1 cellular context compared by ENCODE assay signal in the genomic region with DNA sequence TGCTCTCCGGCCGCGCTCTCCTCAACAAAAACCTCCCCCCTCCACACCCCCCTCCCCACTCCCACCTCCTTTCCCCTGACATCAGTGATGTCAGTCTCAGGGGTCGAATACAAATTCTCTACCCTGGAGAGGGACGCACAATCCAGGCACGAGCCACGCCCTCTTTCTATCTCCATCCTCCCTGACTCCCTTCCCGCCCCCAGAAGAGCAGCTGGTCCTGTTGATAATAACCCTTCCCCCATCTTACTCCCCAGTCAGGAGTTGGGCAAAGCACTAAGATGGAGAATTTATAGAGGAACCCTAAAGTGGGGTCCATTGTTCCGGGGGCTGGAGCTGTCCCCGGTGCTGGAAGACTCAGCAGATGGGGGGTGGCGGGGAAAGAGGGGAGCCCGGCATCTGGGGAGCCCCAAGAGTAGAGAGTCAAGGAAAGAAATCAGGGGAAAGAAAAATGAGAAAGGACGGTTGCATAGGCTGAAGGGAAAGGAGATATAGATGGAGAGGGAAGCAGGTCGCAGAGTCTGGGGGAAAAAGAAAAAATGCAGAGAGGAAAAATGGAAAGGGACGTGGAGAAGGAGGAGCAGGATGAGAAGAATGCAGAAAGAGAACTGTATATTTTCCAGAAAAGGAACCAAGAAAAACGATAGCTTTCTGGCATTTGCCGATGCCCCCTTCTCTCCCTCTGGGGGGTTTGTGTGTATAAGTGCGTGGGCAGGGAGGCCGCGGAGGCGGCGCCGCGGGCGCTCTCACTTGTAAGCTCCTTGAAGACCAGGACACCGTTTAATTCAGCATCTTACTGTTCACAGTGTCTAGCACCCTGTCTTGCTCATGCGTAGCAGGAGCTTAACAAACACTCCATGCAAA.
TF ChIP-seq lines count a peak whose summit lies in the region.

TSS of gene CELF3 (minus strand) at position 33 of the 861 bp plus-strand sequence. CDS start 783 bp downstream, outside the sequence.

TF ChIP-seq in SK-N-SH, 30 proteins besides CTCF, POLR2A, EP300 and RAD21 (continued from another document):
- TF ChIP-seq PBX3 (IDR thresholded peaks at IDR 0.05) (no peak), EZH2phosphoT487 (IDR thresholded peaks at IDR 0.05; ENCODE audit: borderline replicate concordance, low read depth) (no peak), RXRA (IDR thresholded peaks at IDR 0.05; ENCODE audit: borderline replicate concordance, low read depth) (no peak), ELF1 (IDR thresholded peaks at IDR 0.05) (no peak), SIN3A (IDR thresholded peaks at IDR 0.05; ENCODE audit: borderline replicate concordance, low read depth, low read length) (no peak), RFX5 (IDR thresholded peaks at IDR 0.05; ENCODE audit: low read length) (peak; percentile 49; the same call in 1 of the 2 replicates), GATA2 (CRISPR knock-in tag; IDR thresholded peaks at IDR 0.05) (peak; percentile 16; the same call in 1 of the 2 replicates), RCOR1 (IDR thresholded peaks at IDR 0.05; ENCODE audit: low read length) (peak; percentile 52; the same call in 1 of the 2 replicates), FOXM1 (IDR thresholded peaks at IDR 0.05; ENCODE audit: low read depth) (no peak), MXI1 (IDR thresholded peaks at IDR 0.05; ENCODE audit: low read depth, low read length) (peak; percentile 29; the same call in 1 of the 2 replicates), FOXJ3 (CRISPR knock-in tag; IDR thresholded peaks at IDR 0.05) (0 out of 2 replicates have a peak, but pooled peaks have one; percentile 41), CHD2 (IDR thresholded peaks at IDR 0.05; ENCODE audit: low read length, partially characterized antibody) (peak; percentile 96), USF1 (IDR thresholded peaks at IDR 0.05; ENCODE audit: borderline replicate concordance, low read depth) (no peak), ZBTB33 (IDR thresholded peaks at IDR 0.05; ENCODE audit: borderline replicate concordance, low read depth) (no peak), NRF1 (IDR thresholded peaks at IDR 0.05; ENCODE audit: low read depth, low read length) (no peak), YY1 (IDR thresholded peaks at IDR 0.05; ENCODE audit: low read depth) (peak; percentile 60; the same call in 1 of the 2 replicates), TEAD4 (IDR thresholded peaks at IDR 0.05; ENCODE audit: borderline replicate concordance, insufficient read depth) (no peak)
- TF ChIP-seq, protein P1, sequence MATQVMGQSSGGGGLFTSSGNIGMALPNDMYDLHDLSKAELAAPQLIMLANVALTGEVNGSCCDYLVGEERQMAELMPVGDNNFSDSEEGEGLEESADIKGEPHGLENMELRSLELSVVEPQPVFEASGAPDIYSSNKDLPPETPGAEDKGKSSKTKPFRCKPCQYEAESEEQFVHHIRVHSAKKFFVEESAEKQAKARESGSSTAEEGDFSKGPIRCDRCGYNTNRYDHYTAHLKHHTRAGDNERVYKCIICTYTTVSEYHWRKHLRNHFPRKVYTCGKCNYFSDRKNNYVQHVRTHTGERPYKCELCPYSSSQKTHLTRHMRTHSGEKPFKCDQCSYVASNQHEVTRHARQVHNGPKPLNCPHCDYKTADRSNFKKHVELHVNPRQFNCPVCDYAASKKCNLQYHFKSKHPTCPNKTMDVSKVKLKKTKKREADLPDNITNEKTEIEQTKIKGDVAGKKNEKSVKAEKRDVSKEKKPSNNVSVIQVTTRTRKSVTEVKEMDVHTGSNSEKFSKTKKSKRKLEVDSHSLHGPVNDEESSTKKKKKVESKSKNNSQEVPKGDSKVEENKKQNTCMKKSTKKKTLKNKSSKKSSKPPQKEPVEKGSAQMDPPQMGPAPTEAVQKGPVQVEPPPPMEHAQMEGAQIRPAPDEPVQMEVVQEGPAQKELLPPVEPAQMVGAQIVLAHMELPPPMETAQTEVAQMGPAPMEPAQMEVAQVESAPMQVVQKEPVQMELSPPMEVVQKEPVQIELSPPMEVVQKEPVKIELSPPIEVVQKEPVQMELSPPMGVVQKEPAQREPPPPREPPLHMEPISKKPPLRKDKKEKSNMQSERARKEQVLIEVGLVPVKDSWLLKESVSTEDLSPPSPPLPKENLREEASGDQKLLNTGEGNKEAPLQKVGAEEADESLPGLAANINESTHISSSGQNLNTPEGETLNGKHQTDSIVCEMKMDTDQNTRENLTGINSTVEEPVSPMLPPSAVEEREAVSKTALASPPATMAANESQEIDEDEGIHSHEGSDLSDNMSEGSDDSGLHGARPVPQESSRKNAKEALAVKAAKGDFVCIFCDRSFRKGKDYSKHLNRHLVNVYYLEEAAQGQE (IDR thresholded peaks at IDR 0.05; ENCODE audit: low read depth, low read length): peak; percentile 98
- TF ChIP-seq, protein P2, sequence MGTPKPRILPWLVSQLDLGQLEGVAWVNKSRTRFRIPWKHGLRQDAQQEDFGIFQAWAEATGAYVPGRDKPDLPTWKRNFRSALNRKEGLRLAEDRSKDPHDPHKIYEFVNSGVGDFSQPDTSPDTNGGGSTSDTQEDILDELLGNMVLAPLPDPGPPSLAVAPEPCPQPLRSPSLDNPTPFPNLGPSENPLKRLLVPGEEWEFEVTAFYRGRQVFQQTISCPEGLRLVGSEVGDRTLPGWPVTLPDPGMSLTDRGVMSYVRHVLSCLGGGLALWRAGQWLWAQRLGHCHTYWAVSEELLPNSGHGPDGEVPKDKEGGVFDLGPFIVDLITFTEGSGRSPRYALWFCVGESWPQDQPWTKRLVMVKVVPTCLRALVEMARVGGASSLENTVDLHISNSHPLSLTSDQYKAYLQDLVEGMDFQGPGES (IDR thresholded peaks at IDR 0.05; ENCODE audit: low read depth, low read length): peak; percentile 91
